Comparison of ENCODE assay signal across 8 cellular contexts in the genomic region with DNA sequence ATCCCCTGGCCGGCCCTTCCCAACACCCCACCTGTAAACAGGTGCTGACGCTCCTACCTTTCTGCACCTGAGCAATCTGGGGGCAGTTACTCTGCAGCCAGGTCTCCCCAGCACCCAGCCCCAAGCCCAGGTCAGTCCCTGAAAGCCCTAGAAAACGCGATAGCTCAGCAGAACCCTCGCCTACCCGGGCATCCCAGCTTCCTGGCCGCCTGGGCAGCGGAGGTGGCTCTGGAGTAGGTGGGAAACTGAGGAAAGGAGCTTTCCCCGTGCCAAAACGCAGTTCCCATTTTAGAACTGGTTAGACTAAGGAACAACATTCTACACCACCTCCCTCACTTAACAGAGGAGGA. TPM values are rescaled to one million over a fixed set of nuclear protein-coding genes. Genes with fewer than 3 reads are reported as not detected.
DNase-seq lines count a peak whose midpoint lies in the region; ATAC-seq and TF ChIP-seq lines count a peak whose summit lies in the region.

No MANE protein-coding gene starts in this region.

- peak overlapping the region; percentile 95 for H3K4me3 Mint-ChIP-seq in natural killer cell treated with Interleukin-12 subunit alpha and Interleukin-12 subunit beta and Interleukin-15 and Interleukin-18, amount 100 ng/mL, for 72 hours

- no peak overlapping the region for H3K27ac ChIP-seq in MM.1S (ENCODE audit: low read length)
- peak overlapping the region; percentile 57 for H3K27ac ChIP-seq in effector memory CD4-positive, alpha-beta T cell (ENCODE audit: insufficient read depth, low read length, poor library complexity, severe bottlenecking)

- H3K27me3 Mint-ChIP-seq in natural killer cell treated with Interleukin-12 subunit alpha and Interleukin-12 subunit beta and Interleukin-15 and Interleukin-18, amount 100 ng/mL, for 72 hours: no peaks in the 10 kb centered on the region

- ATAC-seq in natural killer cell treated with Interleukin-12 subunit alpha and Interleukin-12 subunit beta and Interleukin-15 and Interleukin-18, amount 100 ng/mL, for 72 hours: peak; percentile 4 to 18
- no peak for ATAC-seq in HG02970 (IDR thresholded peaks at IDR 0.05; ENCODE audit: low FRiP score, unreplicated experiment)
- no peak for ATAC-seq in GM18505 (IDR thresholded peaks at IDR 0.05; ENCODE audit: unreplicated experiment)

- H3K9me3 ChIP-seq in BE2C (no peaks in the 10 kb centered on the region), MM.1S (replicated peaks; ENCODE audit: insufficient read depth, low read length) (no peaks in the 10 kb centered on the region)
- no peaks in the 10 kb centered on the region for H3K9me3 ChIP-seq in effector memory CD4-positive, alpha-beta T cell (ENCODE audit: control insufficient read depth, low read length)

- peaks cover 33 to 35% of the 10 kb centered on the region in 2 donors for H3K4me1 Mint-ChIP-seq in natural killer cell treated with Interleukin-12 subunit alpha and Interleukin-12 subunit beta and Interleukin-15 and Interleukin-18, amount 100 ng/mL, for 72 hours (ENCODE audit: low read depth in 2 of 2)

- H4K20me1 ChIP-seq in MM.1S (ENCODE audit: insufficient read depth, low read length): no peaks in the 10 kb centered on the region

- H2AFZ ChIP-seq in MM.1S (ENCODE audit: low read length): peak overlapping the region; percentile 90

- no peak for DNase-seq in BE2C
- DNase-seq in MM.1S: no peak
- no peak for DNase-seq in effector memory CD4-positive, alpha-beta T cell
- no peak for DNase-seq in natural killer cell treated with Interleukin-12 subunit alpha and Interleukin-12 subunit beta and Interleukin-15 and Interleukin-18, amount 100 ng/mL, for 72 hours (ENCODE audit: low spot score)
- DNase-seq in CD1c-positive myeloid dendritic cell (ENCODE audit: extremely low spot score): no peak
- no peak for DNase-seq in ureter (ENCODE audit: low spot score)

- TF ChIP-seq CTCF in BE2C (IDR thresholded peaks at IDR 0.05; ENCODE audit: low read depth, low read length): no peak
- TF ChIP-seq CTCF in MM.1S (IDR thresholded peaks at IDR 0.05; ENCODE audit: low read length): no peak

- no peak for TF ChIP-seq POLR2A in GM18505 (IDR thresholded peaks at IDR 0.05; ENCODE audit: borderline replicate concordance, extremely low read depth, insufficient read depth, insufficient read length)

- H3F3A ChIP-seq in MM.1S (ENCODE audit: insufficient read depth, low read length): no peaks in the 10 kb centered on the region

- H3K9ac ChIP-seq in MM.1S (ENCODE audit: low read length): peak overlapping the region; percentile 56; the same call in 1 of the 2 replicates

- peak overlapping the region; percentile 98 for H3K4me2 ChIP-seq in MM.1S (ENCODE audit: low read depth, low read length)

- no peaks in the 10 kb centered on the region for H3K36me3 ChIP-seq in BE2C
- no peaks in the 10 kb centered on the region for H3K36me3 ChIP-seq in MM.1S (replicated peaks; ENCODE audit: insufficient read depth, low read length)
- no peaks in the 10 kb centered on the region for H3K36me3 ChIP-seq in effector memory CD4-positive, alpha-beta T cell (ENCODE audit: control insufficient read depth, insufficient read depth, low read length)

- peak overlapping the region; percentile 87 to 95 for H3K27ac Mint-ChIP-seq in natural killer cell treated with Interleukin-12 subunit alpha and Interleukin-12 subunit beta and Interleukin-15 and Interleukin-18, amount 100 ng/mL, for 72 hours

- H3K4me3 ChIP-seq in BE2C (ENCODE audit: low read depth, low read length) (peak overlapping the region; percentile 38), MM.1S (ENCODE audit: low read length) (peak overlapping the region; percentile 76)
- H3K4me3 ChIP-seq in effector memory CD4-positive, alpha-beta T cell (ENCODE audit: insufficient read depth, low read depth, low read length, poor library complexity, severe bottlenecking): peak overlapping the region; percentile 81

- H3K9me3 Mint-ChIP-seq in natural killer cell treated with Interleukin-12 subunit alpha and Interleukin-12 subunit beta and Interleukin-15 and Interleukin-18, amount 100 ng/mL, for 72 hours: no peaks in the 10 kb centered on the region

- H3K79me2 ChIP-seq in MM.1S (ENCODE audit: low read length): no peaks in the 10 kb centered on the region

- no peaks in the 10 kb centered on the region for H3K36me3 Mint-ChIP-seq in natural killer cell treated with Interleukin-12 subunit alpha and Interleukin-12 subunit beta and Interleukin-15 and Interleukin-18, amount 100 ng/mL, for 72 hours

- H3K4me1 ChIP-seq in BE2C: 0 out of 2 replicates have a peak, but pooled peaks cover 3% of the 10 kb centered on the region
- H3K4me1 ChIP-seq in MM.1S (ENCODE audit: low read length): peaks cover 14% of the 10 kb centered on the region; the same call in 1 of the 2 replicates
- H3K4me1 ChIP-seq in effector memory CD4-positive, alpha-beta T cell (ENCODE audit: control insufficient read depth, insufficient read depth, low read length, poor library complexity, severe bottlenecking): peaks cover 14% of the 10 kb centered on the region

- no peaks in the 10 kb centered on the region for H3K9me2 ChIP-seq in MM.1S (replicated peaks; ENCODE audit: insufficient read depth, low read length)

- H3K27me3 ChIP-seq in BE2C (peaks cover 18% of the 10 kb centered on the region), MM.1S (replicated peaks; ENCODE audit: insufficient read depth, low read length) (no peaks in the 10 kb centered on the region)
- H3K27me3 ChIP-seq in effector memory CD4-positive, alpha-beta T cell (replicated peaks; ENCODE audit: control insufficient read depth, insufficient read depth, low read length, poor library complexity, severe bottlenecking): no peaks in the 10 kb centered on the region

RNA-seq across cellular contexts. Expression of gene SYTL2, which starts 0.4 kb away (rescaled TPM):
- polyA plus RNA-seq in BE2C (2012; ENCODE audit: insufficient read depth, insufficient read length, low read depth): 0.94 TPM
- total RNA-seq in natural killer cell treated with Interleukin-12 subunit alpha and Interleukin-12 subunit beta and Interleukin-15 and Interleukin-18, amount 100 ng/mL, for 72 hours: 10 to 100 TPM; 68.8 to 74.8 TPM
- 254 TPM for total RNA-seq in ureter

RNA-seq across cellular contexts. Expression of gene CCDC83, which starts 44.7 kb away (rescaled TPM):
- polyA plus RNA-seq in BE2C (2012; ENCODE audit: insufficient read depth, insufficient read length, low read depth): not detected
- not detected for total RNA-seq in natural killer cell treated with Interleukin-12 subunit alpha and Interleukin-12 subunit beta and Interleukin-15 and Interleukin-18, amount 100 ng/mL, for 72 hours
- total RNA-seq in ureter: not detected

Comparison
In these comparisons a context has a peak if more than half of its experiments do, and no peak if none do; other contexts are left out.
1. ATAC-seq: peak in natural killer cell treated with Interleukin-12 subunit alpha and Interleukin-12 subunit beta and Interleukin-15 and Interleukin-18, amount 100 ng/mL, for 72 hours (2 of 2); none in HG02970 (single experiment) and GM18505 (single experiment).
2. Peak in every context shown above with its lines, with median percentiles within 50 percentile points of each other: H3K4me3 ChIP-seq.